Comparison of ENCODE assay signal across 15 cellular contexts in the genomic region with DNA sequence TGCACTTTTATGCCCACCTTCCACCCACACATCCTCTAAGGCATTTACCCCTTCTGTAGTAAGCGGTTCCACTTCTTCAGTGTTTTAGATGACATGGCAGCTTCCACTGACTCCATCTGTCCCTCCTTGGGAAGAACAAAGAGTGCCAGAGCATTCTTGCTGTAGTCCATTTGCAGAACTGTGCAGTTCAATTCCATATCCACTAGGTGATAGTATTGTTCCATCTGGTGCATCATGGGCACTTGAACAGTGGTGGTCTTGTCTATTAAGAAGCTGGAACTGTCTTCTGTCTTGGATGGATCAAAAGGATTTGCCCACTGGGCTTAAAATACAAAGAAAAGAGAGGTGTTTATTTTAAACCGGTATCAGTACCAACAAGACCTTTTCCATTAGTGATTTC. TPM values are rescaled to one million over a fixed set of nuclear protein-coding genes. Genes with fewer than 3 reads are reported as not detected.
A peak's percentile ranks its signal among the peaks of the same experiment; 100 is the strongest.
DNase-seq lines count a peak whose midpoint lies in the region; ATAC-seq, FAIRE-seq and TF ChIP-seq lines count a peak whose summit lies in the region.
"Had no signal": no experiment of that assay in that cellular context is flagged by ENCODE, and none has a peak within 500 bp of the region (broad histone marks: within the 10 kb centered on the region; RNA-seq: fewer than 3 reads in every experiment).

No MANE protein-coding gene starts in this region.

- WGBS in esophagus muscularis mucosa = 64% methylated on average over 2 of the region's 2 CpGs

- no peak for ATAC-seq in left ventricle myocardium superior
- ATAC-seq: naive thymus-derived CD8-positive, alpha-beta T cell had no signal

- H3K36me3 ChIP-seq in cardiac muscle cell = no peaks in the 10 kb centered on the region
- no peaks in the 10 kb centered on the region for H3K36me3 ChIP-seq in esophagus muscularis mucosa
- H3K36me3 ChIP-seq: ascending aorta, upper lobe of left lung had no signal

- intact Hi-C loops in left ventricle myocardium superior (cut with micrococcal nuclease) = no loop called here
- intact Hi-C loops in esophagus muscularis mucosa (cut with DNase I) = no loop called here

- FAIRE-seq in urothelium cell line (lab: Jason Lieb, UNC) = no peak

- H3K9me3 ChIP-seq in cardiac muscle cell (ENCODE audit: low read depth) (no peaks in the 10 kb centered on the region), esophagus muscularis mucosa (no peaks in the 10 kb centered on the region)
- H3K9me3 ChIP-seq: ascending aorta, upper lobe of left lung had no signal

- H3K4me1 ChIP-seq in cardiac muscle cell (ENCODE audit: low read depth) (no peaks in the 10 kb centered on the region), esophagus muscularis mucosa (no peaks in the 10 kb centered on the region)
- H3K4me1 ChIP-seq: ascending aorta, upper lobe of left lung had no signal

- H3K27me3 ChIP-seq in cardiac muscle cell (no peaks in the 10 kb centered on the region), esophagus muscularis mucosa (peaks cover 0 to 2% (median 0%) of the 10 kb centered on the region in 4 donors)
- H3K27me3 ChIP-seq: ascending aorta, upper lobe of left lung had no signal

- TF ChIP-seq CTCF in cardiac muscle cell (IDR thresholded peaks at IDR 0.05; ENCODE audit: low read depth, low read length) (peak; percentile 42), fibroblast of mammary gland (conservative IDR thresholded peaks at IDR 0.05; ENCODE audit: control insufficient read depth, insufficient read depth, low read depth, low read length) (peak; percentile 28), esophagus muscularis mucosa (IDR thresholded peaks at IDR 0.05) (no peak)

- no peak for TF ChIP-seq EP300 in esophagus muscularis mucosa (IDR thresholded peaks at IDR 0.05)

- TF ChIP-seq POLR2A in esophagus muscularis mucosa (IDR thresholded peaks at IDR 0.05; ENCODE audit: low read depth) = no peak

- DNase-seq in cardiac muscle cell (ENCODE audit: low read depth in 1 of 2, low spot score in 1 of 2) (peak; percentile 14 to 21), left ventricle myocardium superior (no peak), OCI-M1 (lab: John Stamatoyannopoulos, UW) (peak; percentile 3), fibroblast of mammary gland (ENCODE audit: low read depth) (no peak), urothelium cell line (ENCODE audit: low spot score) (peak; percentile 1), esophagus muscularis mucosa (ENCODE audit: extremely low spot score) (no peak), dedifferentiated amniotic fluid mesenchymal stem cell (ENCODE audit: extremely low spot score) (no peak), NCI-H345 (lab: John Stamatoyannopoulos, UW) (no peak)
- DNase-seq: EL; naive thymus-derived CD8-positive, alpha-beta T cell; NCI-H1694 treated with DMSO at 0.1 percent for 48 hours; RPMI8226; upper lobe of left lung had no signal

- H3K4me3 ChIP-seq in cardiac muscle cell (no peak overlapping the region), fibroblast of mammary gland (ENCODE audit: control insufficient read depth, low read depth, low read length) (no peak overlapping the region), esophagus muscularis mucosa (no peak overlapping the region)
- H3K4me3 ChIP-seq: ascending aorta, skin epidermis, upper lobe of left lung had no signal

- H3K27ac ChIP-seq in cardiac muscle cell (no peak overlapping the region), esophagus muscularis mucosa (replicated peaks in 1 of 4) (no peak overlapping the region)
- H3K27ac ChIP-seq: ascending aorta, skin epidermis, upper lobe of left lung had no signal

RNA-seq across cellular contexts. Expression of a gene that starts 3.5 kb away (rescaled TPM):
- total RNA-seq in cardiac muscle cell = not detected in 2 replicates
- not detected in 2 replicates for polyA plus RNA-seq in cardiac muscle cell
- total RNA-seq in left ventricle myocardium superior = not detected
- total RNA-seq in esophagus muscularis mucosa = not detected
- total RNA-seq: naive thymus-derived CD8-positive, alpha-beta T cell had no signal
- polyA plus RNA-seq: naive thymus-derived CD8-positive, alpha-beta T cell had no signal

Comparison
In these comparisons a context has a peak if more than half of its experiments do, and no peak if none do; other contexts are left out.
1. DNase-seq: peak in cardiac muscle cell (2 of 2), OCI-M1 (single experiment) and urothelium cell line (single experiment); none in left ventricle myocardium superior (single experiment), fibroblast of mammary gland (single experiment), esophagus muscularis mucosa (single experiment), dedifferentiated amniotic fluid mesenchymal stem cell (single experiment) and NCI-H345 (single experiment).
2. CTCF ChIP-seq: peak in cardiac muscle cell (single experiment) and fibroblast of mammary gland (single experiment); none in esophagus muscularis mucosa (0 of 3).